9 cellular contexts compared by ENCODE assay signal in the genomic region with DNA sequence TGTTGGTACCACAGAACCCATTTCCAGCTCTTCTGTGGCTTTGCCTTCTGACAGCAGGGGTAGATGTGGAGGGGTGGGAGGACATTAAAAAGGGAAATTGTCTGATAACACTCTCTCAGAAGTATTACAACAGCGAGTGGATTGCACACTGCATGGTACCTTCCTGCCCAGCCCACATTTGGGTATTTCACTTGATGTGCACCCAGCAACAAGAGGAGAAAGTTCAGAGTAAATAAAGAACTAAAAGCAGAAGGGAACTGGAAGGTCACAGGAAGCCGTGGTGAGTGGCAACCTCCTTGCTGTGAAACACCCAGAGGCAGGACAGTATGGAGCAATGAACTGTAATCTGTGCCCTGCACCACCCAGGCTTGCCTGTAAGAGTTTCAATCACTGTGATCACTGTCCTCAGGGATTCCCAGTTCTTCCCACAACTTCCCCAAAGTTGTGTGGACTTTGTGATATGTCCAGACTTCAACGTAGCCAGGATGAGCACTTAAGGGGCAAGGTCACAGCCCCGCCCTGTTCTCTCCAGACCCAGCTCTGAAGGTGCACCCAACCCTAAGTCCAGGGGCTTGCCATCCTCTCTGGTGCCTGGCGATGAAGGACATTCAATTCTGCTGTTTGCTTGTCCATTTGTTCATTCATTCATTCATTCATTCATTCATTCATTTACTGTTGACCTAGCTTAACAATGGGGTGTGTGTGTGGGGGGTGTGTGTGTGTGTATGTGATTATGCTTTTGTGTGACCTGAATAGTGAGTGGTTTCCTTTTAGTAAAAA. TPM values are rescaled to one million over a fixed set of nuclear protein-coding genes. Genes with fewer than 3 reads are reported as not detected.
A peak's percentile ranks its signal among the peaks of the same experiment; 100 is the strongest.
DNase-seq lines count a peak whose midpoint lies in the region; ATAC-seq, FAIRE-seq and TF ChIP-seq lines count a peak whose summit lies in the region.
"Had no signal": no experiment of that assay in that cellular context is flagged by ENCODE, and none has a peak within 500 bp of the region (broad histone marks: within the 10 kb centered on the region; RNA-seq: fewer than 3 reads in every experiment).

No MANE protein-coding gene starts in this region.

- TF ChIP-seq CTCF in lung (IDR thresholded peaks at IDR 0.05; ENCODE audit: control extremely low read depth, extremely low read depth) (no peak), tibial artery (IDR thresholded peaks at IDR 0.05) (no peak)

- H3K9me3 ChIP-seq in KOPT-K1 (ENCODE audit: insufficient read depth, low read length, poor library complexity, severe bottlenecking) (no peaks in the 10 kb centered on the region), lung (ENCODE audit: control insufficient read depth in 2 of 2, insufficient read depth in 1 of 2, low read length in 1 of 2) (no peaks in the 10 kb centered on the region), tibial artery (no peaks in the 10 kb centered on the region)

- peaks cover 10% of the 10 kb centered on the region for H3K27me3 Mint-ChIP-seq in activated CD8-positive, alpha-beta memory T cell treated with anti-CD3 and anti-CD28 coated beads, Interleukin-2, amount 10 ng/mL, durations not matched to agents 7 days and 5 days

- H3K4me3 Mint-ChIP-seq in activated CD8-positive, alpha-beta memory T cell treated with anti-CD3 and anti-CD28 coated beads, Interleukin-2, amount 10 ng/mL, durations not matched to agents 7 days and 5 days = peak overlapping the region; percentile 11

- peak overlapping the region; percentile 75 for H3K27ac Mint-ChIP-seq in activated CD8-positive, alpha-beta memory T cell treated with anti-CD3 and anti-CD28 coated beads, Interleukin-2, amount 10 ng/mL, durations not matched to agents 7 days and 5 days

- peaks cover 0 to 2% of the 10 kb centered on the region in 2 donors for H3K4me1 ChIP-seq in lung (ENCODE audit: control insufficient read depth in 2 of 2, insufficient read depth in 2 of 2, low read length in 2 of 2)
- no peaks in the 10 kb centered on the region for H3K4me1 ChIP-seq in tibial artery

- no peak overlapping the region for H3K4me3 ChIP-seq in lung
- H3K4me3 ChIP-seq in tibial artery = no peak overlapping the region

- peaks cover 3% of the 10 kb centered on the region for H3K36me3 Mint-ChIP-seq in activated CD8-positive, alpha-beta memory T cell treated with anti-CD3 and anti-CD28 coated beads, Interleukin-2, amount 10 ng/mL, durations not matched to agents 7 days and 5 days

- H3K27me3 ChIP-seq in lung (ENCODE audit: control insufficient read depth, insufficient read depth) (no peaks in the 10 kb centered on the region), tibial artery (peaks cover 0 to 4% of the 10 kb centered on the region in 2 donors)

- H3K36me3 ChIP-seq in KOPT-K1 (ENCODE audit: insufficient read depth, low read length) (no peaks in the 10 kb centered on the region), lung (ENCODE audit: control insufficient read depth in 2 of 2, insufficient read depth in 2 of 2, low read length in 2 of 2) (no peaks in the 10 kb centered on the region), tibial artery (no peaks in the 10 kb centered on the region)

- H3K4me1 Mint-ChIP-seq in activated CD8-positive, alpha-beta memory T cell treated with anti-CD3 and anti-CD28 coated beads, Interleukin-2, amount 10 ng/mL, durations not matched to agents 7 days and 5 days = peaks cover 30% of the 10 kb centered on the region

- intact Hi-C loops in tibial artery (cut with DNase I; ENCODE audit: low total_unique reads) = no loop called here

- 36 to 45% methylated on average over 5 of the region's 5 CpGs for WGBS in lung, 2 donors

- H3K9me3 Mint-ChIP-seq in activated CD8-positive, alpha-beta memory T cell treated with anti-CD3 and anti-CD28 coated beads, Interleukin-2, amount 10 ng/mL, durations not matched to agents 7 days and 5 days (ENCODE audit: low read depth) = no peaks in the 10 kb centered on the region

- TF ChIP-seq POLR2A in GM12892 (IDR thresholded peaks at IDR 0.05; ENCODE audit: low read depth, low read length) = no peak

- FAIRE-seq in GM12892 (lab: Jason Lieb, UNC) = peak; percentile 58

- peak; percentile 88 for ATAC-seq in activated CD8-positive, alpha-beta memory T cell treated with anti-CD3 and anti-CD28 coated beads, Interleukin-2, amount 10 ng/mL, durations not matched to agents 7 days and 5 days
- ATAC-seq in lung (ENCODE audit: insufficient read depth, low FRiP score) = peak; percentile 72
- no peak for ATAC-seq in GM21360 (IDR thresholded peaks at IDR 0.05; ENCODE audit: unreplicated experiment)

- H3K27ac ChIP-seq in KOPT-K1 (ENCODE audit: low read depth, low read length, poor library complexity, severe bottlenecking) = peak overlapping the region; percentile 43
- no peak overlapping the region for H3K27ac ChIP-seq in lung (ENCODE audit: low read depth in 1 of 2, low read length in 1 of 2)
- no peak overlapping the region for H3K27ac ChIP-seq in tibial artery
- H3K27ac ChIP-seq: KMS-11 had no signal

- CTCF ChIA-PET in activated CD8-positive, alpha-beta memory T cell treated with anti-CD3 and anti-CD28 coated beads, Interleukin-2, amount 10 ng/mL, durations not matched to agents 7 days and 5 days (lab: Charles Lee) = interaction anchor here (1.2 to 5.1 kb wide), 3 partner anchors 54 to 108 kb away, joined by 3 to 77 read pairs (median 7); no protein-coding TSS in a partner anchor

- no peak for DNase-seq in GM12892 (ENCODE audit: insufficient read length)
- peak; percentile 74 for DNase-seq in activated CD8-positive, alpha-beta memory T cell treated with anti-CD3 and anti-CD28 coated beads, Interleukin-2, amount 10 ng/mL, durations not matched to agents 7 days and 5 days
- DNase-seq in lung (ENCODE audit: low spot score) = peak; percentile 38
- no peak for DNase-seq in tibial artery
- no peak for DNase-seq in NCI-H69 (lab: John Stamatoyannopoulos, UW)
- DNase-seq in NCI-H748 (lab: John Stamatoyannopoulos, UW; ENCODE audit: unreplicated experiment) = no peak

RNA-seq across cellular contexts. Expression of gene F5, which starts 18.7 kb away (rescaled TPM):
- 0.21 TPM for polyA plus RNA-seq in GM12892 (2012; ENCODE audit: missing spikeins)
- 10 to 100 TPM in 1 of 2 experiments, 1 to 10 TPM in 1; 3.1 to 14.0 TPM for total RNA-seq in activated CD8-positive, alpha-beta memory T cell treated with anti-CD3 and anti-CD28 coated beads, Interleukin-2, amount 10 ng/mL, durations not matched to agents 7 days and 5 days
- 1 to 10 TPM in 1 of 2 donors, under 1 TPM in 1; 0.74 to 3.4 TPM for total RNA-seq in lung
- polyA plus RNA-seq in lung = 1 to 10 TPM; 1.5 to 5.3 TPM

RNA-seq across cellular contexts. Expression of gene SELP, which starts 25.0 kb away (rescaled TPM):
- polyA plus RNA-seq in GM12892 (2012; ENCODE audit: missing spikeins) = not detected
- total RNA-seq in activated CD8-positive, alpha-beta memory T cell treated with anti-CD3 and anti-CD28 coated beads, Interleukin-2, amount 10 ng/mL, durations not matched to agents 7 days and 5 days = under 1 TPM in 1 of 2 experiments, not detected in 1; 0.18 TPM
- 10 to 100 TPM; 11.2 to 13.0 TPM for total RNA-seq in lung
- polyA plus RNA-seq in lung = 10 to 100 TPM in 1 of 2 donors, 1 to 10 TPM in 1; 9.3 to 12.1 TPM

Comparison
In these comparisons a context has a peak if more than half of its experiments do, and no peak if none do; other contexts are left out.
1. DNase-seq: peak in activated CD8-positive, alpha-beta memory T cell treated with anti-CD3 and anti-CD28 coated beads, Interleukin-2, amount 10 ng/mL, durations not matched to agents 7 days and 5 days (single experiment) and lung (single experiment); none in GM12892 (single experiment), tibial artery (0 of 2), NCI-H69 (single experiment) and NCI-H748 (single experiment).
2. RNA of gene SELP, which starts 25.0 kb away (total RNA-seq): 11.2 to 13.0 TPM in lung; 0.18 TPM in activated CD8-positive, alpha-beta memory T cell treated with anti-CD3 and anti-CD28 coated beads, Interleukin-2, amount 10 ng/mL, durations not matched to agents 7 days and 5 days; every median in the first group is over 10 times any median in the second.